In genomic region chr11:73176145-73176891, GRCh38 we compare ENCODE assay signal across 14 cellular contexts. TPM values are rescaled to one million over a fixed set of nuclear protein-coding genes. Genes with fewer than 3 reads are reported as not detected.
DNase-seq lines count a peak whose midpoint lies in the region; ATAC-seq and TF ChIP-seq lines count a peak whose summit lies in the region.
"Had no signal": no experiment of that assay in that cellular context is flagged by ENCODE, and none has a peak within 500 bp of the region (broad histone marks: within the 10 kb centered on the region; RNA-seq: fewer than 3 reads in every experiment).

No MANE protein-coding gene starts in this region.

- H3K9me3 ChIP-seq in right lobe of liver (no peaks in the 10 kb centered on the region), stomach smooth muscle (ENCODE audit: control insufficient read depth in 2 of 2, low read length in 2 of 2) (no peaks in the 10 kb centered on the region)

- H3K36me3 Mint-ChIP-seq in activated naive CD4-positive, alpha-beta T cell treated with anti-CD3 and anti-CD28 coated beads, Interleukin-2, amount 50 U/mL, for 72 hours = no peaks in the 10 kb centered on the region

- H3K36me3 ChIP-seq in right lobe of liver = no peaks in the 10 kb centered on the region
- H3K36me3 ChIP-seq in stomach smooth muscle (ENCODE audit: control insufficient read depth in 2 of 2, insufficient read depth in 2 of 2, low read length in 2 of 2) = no peaks in the 10 kb centered on the region

- intact Hi-C loops in right lobe of liver (cut with DNase I) = loop anchor here (5.0 to 10.0 kb wide), 2 partner anchors 252 to 344 kb away; no protein-coding TSS in a partner anchor

- H3K27ac ChIP-seq in right lobe of liver = peak overlapping the region in 2 of 3 donors; percentile 61 to 81
- peak overlapping the region; percentile 41 for H3K27ac ChIP-seq in stomach smooth muscle (ENCODE audit: low read length)

- no peak for TF ChIP-seq CTCF in right lobe of liver (IDR thresholded peaks at IDR 0.05)

- peak overlapping the region; percentile 19 to 30 for H3K27ac Mint-ChIP-seq in activated naive CD4-positive, alpha-beta T cell treated with anti-CD3 and anti-CD28 coated beads, Interleukin-2, amount 50 U/mL, for 72 hours
- H3K27ac Mint-ChIP-seq: T-helper 17 cell had no signal

- TF ChIP-seq POLR2A in right lobe of liver (IDR thresholded peaks at IDR 0.05) = no peak

- H3K27me3 ChIP-seq in right lobe of liver (no peaks in the 10 kb centered on the region), stomach smooth muscle (ENCODE audit: control insufficient read depth in 1 of 2, insufficient read depth in 2 of 2, low read length in 2 of 2) (no peaks in the 10 kb centered on the region)

- no peak overlapping the region for H3K9ac ChIP-seq in stomach smooth muscle (ENCODE audit: low read length in 2 of 2)

- H3K4me3 ChIP-seq in right lobe of liver = no peak overlapping the region
- no peak overlapping the region for H3K4me3 ChIP-seq in stomach smooth muscle (ENCODE audit: low read length in 2 of 2)

- no peaks in the 10 kb centered on the region for H3K9me3 Mint-ChIP-seq in activated naive CD4-positive, alpha-beta T cell treated with anti-CD3 and anti-CD28 coated beads, Interleukin-2, amount 50 U/mL, for 72 hours
- H3K9me3 Mint-ChIP-seq: central memory CD8-positive, alpha-beta T cell had no signal

- no peak for ATAC-seq in activated naive CD4-positive, alpha-beta T cell treated with anti-CD3 and anti-CD28 coated beads, Interleukin-2, amount 50 U/mL, for 72 hours
- ATAC-seq in right lobe of liver (no peak), GM18873 (IDR thresholded peaks at IDR 0.05; ENCODE audit: low FRiP score, unreplicated experiment) (no peak), HG03196 (IDR thresholded peaks at IDR 0.05; ENCODE audit: unreplicated experiment) (no peak)
- ATAC-seq: Panc1, T-helper 17 cell had no signal

- WGBS in right lobe of liver (ENCODE audit: insufficient coverage, low coverage, low lambda C conversion rate, missing lambda C conversion rate) = 89% methylated on average over 3 of the region's 5 CpGs

- H3K4me1 ChIP-seq in right lobe of liver = peaks cover 0 to 41% (median 6%) of the 10 kb centered on the region in 4 donors
- peaks cover 20% of the 10 kb centered on the region for H3K4me1 ChIP-seq in stomach smooth muscle (ENCODE audit: control insufficient read depth, insufficient read depth, low read length)

- DNase-seq in activated naive CD4-positive, alpha-beta T cell treated with anti-CD3 and anti-CD28 coated beads, Interleukin-2, amount 50 U/mL, for 72 hours (ENCODE audit: low spot score in 2 of 2) = peak in 1 of 2 donors; percentile 48
- no peak for DNase-seq in activated naive CD4-positive, alpha-beta T cell (lab: John Stamatoyannopoulos, UW)
- DNase-seq in RPMI8226 (peak; percentile 27), right lobe of liver (peak in 1 of 3 donors; percentile 33), NCI-H82 (lab: John Stamatoyannopoulos, UW) (no peak)
- DNase-seq: activated CD4-positive, alpha-beta T cell treated with anti-CD3 and anti-CD28 coated beads, Interleukin-2, amount 50 U/mL, for 4 hours; activated naive CD4-positive, alpha-beta T cell treated with Interleukin-2 at 50 U/mL for 16 hours; NCI-H2227 treated with DMSO at 0.1 percent for 48 hours; T-helper 17 cell had no signal

RNA-seq across cellular contexts. Expression of gene FCHSD2, which starts 34.2 kb away (rescaled TPM):
- total RNA-seq in activated naive CD4-positive, alpha-beta T cell treated with anti-CD3 and anti-CD28 coated beads, Interleukin-2, amount 50 U/mL, for 72 hours = 10 to 100 TPM; 10.3 to 32.4 TPM
- 10 to 100 TPM; 10.8 to 25.9 (median 17.8) TPM for total RNA-seq in right lobe of liver

RNA-seq across cellular contexts. Expression of gene P2RY2, which starts 41.8 kb away (rescaled TPM):
- not detected for total RNA-seq in activated naive CD4-positive, alpha-beta T cell treated with anti-CD3 and anti-CD28 coated beads, Interleukin-2, amount 50 U/mL, for 72 hours
- 1 to 10 TPM; 2.6 to 5.1 (median 3.5) TPM for total RNA-seq in right lobe of liver
